ENCODE assay signal across 1 cellular context in genomic region chr7:15130666-15131541, GRCh38.
A peak's percentile ranks its signal among the peaks of the same experiment; 100 is the strongest.
TF ChIP-seq lines count a peak whose summit lies in the region.

No MANE protein-coding gene starts in this region.

TF ChIP-seq in endothelial cell of umbilical vein, 7 proteins besides CTCF, POLR2A, EP300 and RAD21 (continued from another document):
- peak; percentile 89 for TF ChIP-seq FOS (IDR thresholded peaks at IDR 0.05; ENCODE audit: borderline replicate concordance, insufficient read depth, low read length)
